11 cellular contexts compared by ENCODE assay signal in genomic region chr3:30996467-30996866, GRCh38.
"Had no signal": no experiment of that assay in that cellular context is flagged by ENCODE, and none has a peak within 500 bp of the region (broad histone marks: within the 10 kb centered on the region; RNA-seq: fewer than 3 reads in every experiment).

No MANE protein-coding gene starts in this region.

- H3K27me3 ChIP-seq: ovary, upper lobe of left lung had no signal

- H3K36me3 ChIP-seq: left ventricle myocardium inferior, ovary, upper lobe of left lung had no signal

- H3K27ac ChIP-seq: left ventricle myocardium inferior, ovary, upper lobe of left lung had no signal

- H3K9me3 ChIP-seq: ovary, upper lobe of left lung had no signal

- DNase-seq: activated gamma-delta T cell; activated T-cell treated with anti-CD3 and anti-CD28 coated beads, Interleukin-2, amount 50 U/mL, for 4 hours; amygdala; hypothalamus; left ventricle myocardium inferior; nephron progenitor cell; ovary; stimulated activated CD4-positive, alpha-beta T cell treated with anti-CD3 and anti-CD28 coated beads, Interleukin-2, amount 100 ng/mL, for 48 hours; stimulated activated CD8-positive, alpha-beta memory T cell treated with anti-CD3 and anti-CD28 coated beads, Interleukin-4, amount 100 ng/mL, for 48 hours; stimulated activated naive CD8-positive, alpha-beta T cell treated with anti-CD3 and anti-CD28 coated beads, Interleukin-15, Interleukin-2, amounts not matched to agents 100 U/mL and 50 U/mL, for 24 hours; upper lobe of left lung had no signal

- ATAC-seq: activated T-cell treated with anti-CD3 and anti-CD28 coated beads, Interleukin-2, amount 50 U/mL, for 4 hours; stimulated activated naive CD8-positive, alpha-beta T cell treated with anti-CD3 and anti-CD28 coated beads, Interleukin-15, Interleukin-2, amounts not matched to agents 100 U/mL and 50 U/mL, for 24 hours had no signal

- H3K4me3 ChIP-seq: left ventricle myocardium inferior, ovary, upper lobe of left lung had no signal

- H3K4me1 ChIP-seq: left ventricle myocardium inferior, upper lobe of left lung had no signal
